1 cellular context compared by ENCODE assay signal in genomic region chr17:31476525-31477416, GRCh38.
TF ChIP-seq lines count a peak whose summit lies in the region.

No MANE protein-coding gene starts in this region.

TF ChIP-seq in H1, 55 proteins besides CTCF, POLR2A, EP300 and RAD21 (continued from another document):
- TF ChIP-seq NANOG (IDR thresholded peaks at IDR 0.05; ENCODE audit: insufficient read depth, low read depth, low read length, poor library complexity, severe bottlenecking) (no peak), FOSL1 (IDR thresholded peaks at IDR 0.05; ENCODE audit: insufficient read depth, low read depth, low read length) (no peak), KDM5A (IDR thresholded peaks at IDR 0.05; ENCODE audit: low read length) (no peak), POU5F1 (IDR thresholded peaks at IDR 0.05; ENCODE audit: low read depth, low read length) (no peak), GTF2F1 (IDR thresholded peaks at IDR 0.05; ENCODE audit: borderline replicate concordance, low read depth, low read length) (no peak), BCL11A (IDR thresholded peaks at IDR 0.05; ENCODE audit: low read depth in 2 of 2, low read length in 2 of 2) (no peak), SIN3A (conservative IDR thresholded peaks at IDR 0.05 in 1 of 2, IDR thresholded peaks at IDR 0.05 in 1 of 2; ENCODE audit: low read depth in 1 of 2, low read length in 2 of 2) (no peak), GABPA (IDR thresholded peaks at IDR 0.05; ENCODE audit: borderline replicate concordance, insufficient read depth, low read length) (no peak), TBP (IDR thresholded peaks at IDR 0.05; ENCODE audit: low read depth, low read length) (no peak), SUZ12 (IDR thresholded peaks at IDR 0.05; ENCODE audit: low read length) (no peak), SIX5 (IDR thresholded peaks at IDR 0.05; ENCODE audit: low read depth, low read length) (no peak)
- TF ChIP-seq, protein P1, sequence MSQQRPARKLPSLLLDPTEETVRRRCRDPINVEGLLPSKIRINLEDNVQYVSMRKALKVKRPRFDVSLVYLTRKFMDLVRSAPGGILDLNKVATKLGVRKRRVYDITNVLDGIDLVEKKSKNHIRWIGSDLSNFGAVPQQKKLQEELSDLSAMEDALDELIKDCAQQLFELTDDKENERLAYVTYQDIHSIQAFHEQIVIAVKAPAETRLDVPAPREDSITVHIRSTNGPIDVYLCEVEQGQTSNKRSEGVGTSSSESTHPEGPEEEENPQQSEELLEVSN (IDR thresholded peaks at IDR 0.05), result no peak
